1 cellular context compared by ENCODE assay signal in genomic region chr10:14126697-14127440, GRCh38.
TF ChIP-seq lines count a peak whose summit lies in the region.

No MANE protein-coding gene starts in this region.

TF ChIP-seq in IMR-90, 13 proteins besides CTCF, POLR2A, EP300 and RAD21:
- TF ChIP-seq FOS (IDR thresholded peaks at IDR 0.05; ENCODE audit: low read depth, low read length) (peak; percentile 46; the same call in 1 of the 2 replicates), MAZ (IDR thresholded peaks at IDR 0.05; ENCODE audit: borderline replicate concordance, low read depth, low read length) (no peak)
